In genomic region chr1:212531267-212531666, GRCh38 we compare ENCODE assay signal across 24 cellular contexts.
"Had no signal": no experiment of that assay in that cellular context is flagged by ENCODE, and none has a peak within 500 bp of the region (broad histone marks: within the 10 kb centered on the region; RNA-seq: fewer than 3 reads in every experiment).

No MANE protein-coding gene starts in this region.

- H3K4me3 ChIP-seq: colonic mucosa, esophagus squamous epithelium, gastrocnemius medialis, heart right ventricle, lower lobe of right lung had no signal

- H3K27ac ChIP-seq: colonic mucosa, epithelial cell of prostate, esophagus squamous epithelium, gastrocnemius medialis, heart right ventricle, lower lobe of right lung had no signal

- H3K9me3 ChIP-seq: colonic mucosa, esophagus squamous epithelium, gastrocnemius medialis, heart right ventricle, lower lobe of right lung had no signal

- DNase-seq: colonic mucosa; cortex of kidney; effector CD8-positive, alpha-beta T cell; effector memory CD8-positive, alpha-beta T cell; endodermal cell; erythroblast; esophagus squamous epithelium; foreskin fibroblast; gastrocnemius medialis; glutamatergic neuron; heart right ventricle; hippocampal formation; immature natural killer cell; islet precursor cell; kidney; kidney glomerular epithelial cell; left cardiac atrium; left ventricle myocardium superior; lower lobe of right lung; mesenchymal stem cell; naive thymus-derived CD4-positive, alpha-beta T cell had no signal

- H3K27me3 ChIP-seq: colonic mucosa, gastrocnemius medialis had no signal

- H3K36me3 ChIP-seq: colonic mucosa, esophagus squamous epithelium, gastrocnemius medialis, heart right ventricle, lower lobe of right lung had no signal

- ATAC-seq: effector memory CD8-positive, alpha-beta T cell; esophagus mucosa; gastrocnemius medialis; heart right ventricle; left cardiac atrium; left lobe of liver; left ventricle myocardium superior; lower lobe of right lung; naive thymus-derived CD4-positive, alpha-beta T cell had no signal

- H3K4me1 ChIP-seq: colonic mucosa, esophagus squamous epithelium, gastrocnemius medialis, lower lobe of right lung had no signal
